23 cellular contexts compared by ENCODE assay signal in genomic region chr18:42306208-42306980, GRCh38.
DNase-seq lines count a peak whose midpoint lies in the region; ATAC-seq, FAIRE-seq and TF ChIP-seq lines count a peak whose summit lies in the region.
"Had no signal": no experiment of that assay in that cellular context is flagged by ENCODE, and none has a peak within 500 bp of the region (broad histone marks: within the 10 kb centered on the region; RNA-seq: fewer than 3 reads in every experiment).

No MANE protein-coding gene starts in this region.

- CTCF ChIA-PET in K562 (lab: Yijun Ruan, JAX; ENCODE audit: low intra/inter-chr PET ratio) = no interaction called here

- DNase-seq in DMS53 treated with DMSO at 0.1 percent for 48 hours (lab: John Stamatoyannopoulos, UW; ENCODE audit: unreplicated experiment) (peak; percentile 7), M059J (ENCODE audit: low read depth) (peak; percentile 4), K562 (ENCODE audit: extremely low read depth in 1 of 4, low spot score in 3 of 4) (no peak), iris pigment epithelial cell (ENCODE audit: low read depth) (peak; percentile 2), G401 (ENCODE audit: low spot score) (no peak), GM12891 (ENCODE audit: insufficient read length, low spot score) (no peak)
- DNase-seq: activated CD4-positive, alpha-beta T cell treated with anti-CD3 and anti-CD28 coated beads for 48 hours; activated naive CD4-positive, alpha-beta T cell treated with anti-CD3 and anti-CD28 coated beads, Interleukin-2, amount 10 ng/mL, durations not matched to agents 7 days and 5 days; amygdala; CD4-positive, CD25-positive, alpha-beta regulatory T cell; effector memory CD4-positive, alpha-beta T cell; H7; natural killer cell; NCI-H1105 treated with DMSO at 0.1 percent for 48 hours; NCI-H2029; NCI-H774; stimulated activated naive CD8-positive, alpha-beta T cell treated with anti-CD3 and anti-CD28 coated beads, Interleukin-15, Interleukin-2, amounts not matched to agents 100 U/mL and 50 U/mL, for 24 hours; uterus had no signal

- 0% methylated on average over 2 of the region's 2 CpGs for WGBS in K562 (ENCODE audit: insufficient coverage, low coverage, missing lambda C conversion rate)

- no peaks in the 10 kb centered on the region for H3K9me1 ChIP-seq in K562 (ENCODE audit: control insufficient read depth, insufficient read depth, low read length)

- H3K79me2 ChIP-seq in K562 (ENCODE audit: control insufficient read depth, insufficient read depth, low read length) = no peaks in the 10 kb centered on the region

- no peaks in the 10 kb centered on the region for H3K4me1 ChIP-seq in K562 (replicated peaks in 1 of 2; ENCODE audit: control insufficient read depth in 2 of 2, insufficient read depth in 2 of 2, low read length in 2 of 2)
- H3K4me1 ChIP-seq: uterus had no signal

- H3K36me3 ChIP-seq in K562 (ENCODE audit: control insufficient read depth, insufficient read depth, low read length) = no peaks in the 10 kb centered on the region
- H3K36me3 ChIP-seq: uterus had no signal

- no peak overlapping the region for H3K4me3 ChIP-seq in K562
- H3K4me3 ChIP-seq: coronary artery, uterus had no signal

- in situ Hi-C loops in K562 (cut with MboI) = no loop called here
- in situ Hi-C loops in G401 (cut with HindIII; ENCODE audit: low sequenced_read_pairs) = no loop called here

- no peak for TF ChIP-seq CTCF in K562 (IDR thresholded peaks at IDR 0.05 in 2 of 3, conservative IDR thresholded peaks at IDR 0.05 in 1 of 3; ENCODE audit: insufficient read depth in 2 of 3, low read depth in 1 of 3, low read length in 3 of 3)

- TF ChIP-seq RAD21 in K562 (CRISPR knock-in tag; conservative IDR thresholded peaks at IDR 0.05 in 1 of 2, IDR thresholded peaks at IDR 0.05 in 1 of 2) = no peak

- BruUV-seq in K562 (replicated peaks; lab: Mats Ljungman, UMichigan) = no TSS peak

- TF ChIP-seq EP300 in K562 (IDR thresholded peaks at IDR 0.05; ENCODE audit: low read length) = no peak

- H3K4me2 ChIP-seq in K562 (ENCODE audit: insufficient read depth, low read length) = no peak overlapping the region

- intact Hi-C loops in K562 (cut with micrococcal nuclease) = no loop called here

- ATAC-seq in K562 = no peak
- ATAC-seq in GM19397 (IDR thresholded peaks at IDR 0.05; ENCODE audit: unreplicated experiment) = no peak
- ATAC-seq: esophagus mucosa; natural killer cell; stimulated activated naive CD8-positive, alpha-beta T cell treated with anti-CD3 and anti-CD28 coated beads, Interleukin-15, Interleukin-2, amounts not matched to agents 100 U/mL and 50 U/mL, for 24 hours had no signal

- H3K27ac ChIP-seq in K562 (ENCODE audit: extremely low read depth, low read depth, low read length) = no peak overlapping the region
- H3K27ac ChIP-seq: coronary artery, uterus, WERI-Rb-1 had no signal

- no peaks in the 10 kb centered on the region for H4K20me1 ChIP-seq in K562 (replicated peaks; ENCODE audit: control insufficient read depth, insufficient read depth, low read length)

- no peaks in the 10 kb centered on the region for H3K9me3 ChIP-seq in K562 (replicated peaks; ENCODE audit: control insufficient read depth, insufficient read depth, low read depth, low read length)
- H3K9me3 ChIP-seq: uterus had no signal

- H2AFZ ChIP-seq in K562 (ENCODE audit: low read depth, low read length) = no peak overlapping the region

- TF ChIP-seq POLR2A in K562 (conservative IDR thresholded peaks at IDR 0.05) (no peak), GM12891 (IDR thresholded peaks at IDR 0.05; ENCODE audit: low read depth, low read length) (no peak)

- no peaks in the 10 kb centered on the region for H3K27me3 ChIP-seq in K562 (ENCODE audit: control insufficient read depth in 2 of 2, insufficient read depth in 2 of 2, low read length in 2 of 2)
- H3K27me3 ChIP-seq: uterus had no signal

- no peak overlapping the region for H3K9ac ChIP-seq in K562 (ENCODE audit: insufficient read depth in 1 of 2, low read depth in 2 of 2, low read length in 2 of 2)

- POLR2A ChIA-PET in K562 (lab: Yijun Ruan, JAX) = no interaction called here

- FAIRE-seq in K562 (lab: Jason Lieb, UNC) (no peak), GM12891 (lab: Jason Lieb, UNC) (no peak)
- FAIRE-seq: keratinocyte had no signal

TF ChIP-seq in K562, 482 proteins besides CTCF, POLR2A, EP300 and RAD21 (continues in another document):
- TF ChIP-seq, protein P1, sequence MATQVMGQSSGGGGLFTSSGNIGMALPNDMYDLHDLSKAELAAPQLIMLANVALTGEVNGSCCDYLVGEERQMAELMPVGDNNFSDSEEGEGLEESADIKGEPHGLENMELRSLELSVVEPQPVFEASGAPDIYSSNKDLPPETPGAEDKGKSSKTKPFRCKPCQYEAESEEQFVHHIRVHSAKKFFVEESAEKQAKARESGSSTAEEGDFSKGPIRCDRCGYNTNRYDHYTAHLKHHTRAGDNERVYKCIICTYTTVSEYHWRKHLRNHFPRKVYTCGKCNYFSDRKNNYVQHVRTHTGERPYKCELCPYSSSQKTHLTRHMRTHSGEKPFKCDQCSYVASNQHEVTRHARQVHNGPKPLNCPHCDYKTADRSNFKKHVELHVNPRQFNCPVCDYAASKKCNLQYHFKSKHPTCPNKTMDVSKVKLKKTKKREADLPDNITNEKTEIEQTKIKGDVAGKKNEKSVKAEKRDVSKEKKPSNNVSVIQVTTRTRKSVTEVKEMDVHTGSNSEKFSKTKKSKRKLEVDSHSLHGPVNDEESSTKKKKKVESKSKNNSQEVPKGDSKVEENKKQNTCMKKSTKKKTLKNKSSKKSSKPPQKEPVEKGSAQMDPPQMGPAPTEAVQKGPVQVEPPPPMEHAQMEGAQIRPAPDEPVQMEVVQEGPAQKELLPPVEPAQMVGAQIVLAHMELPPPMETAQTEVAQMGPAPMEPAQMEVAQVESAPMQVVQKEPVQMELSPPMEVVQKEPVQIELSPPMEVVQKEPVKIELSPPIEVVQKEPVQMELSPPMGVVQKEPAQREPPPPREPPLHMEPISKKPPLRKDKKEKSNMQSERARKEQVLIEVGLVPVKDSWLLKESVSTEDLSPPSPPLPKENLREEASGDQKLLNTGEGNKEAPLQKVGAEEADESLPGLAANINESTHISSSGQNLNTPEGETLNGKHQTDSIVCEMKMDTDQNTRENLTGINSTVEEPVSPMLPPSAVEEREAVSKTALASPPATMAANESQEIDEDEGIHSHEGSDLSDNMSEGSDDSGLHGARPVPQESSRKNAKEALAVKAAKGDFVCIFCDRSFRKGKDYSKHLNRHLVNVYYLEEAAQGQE (CRISPR knock-in tag; IDR thresholded peaks at IDR 0.05; ENCODE audit: low read depth) = no peak
- TF ChIP-seq ZSCAN32 (CRISPR knock-in tag; IDR thresholded peaks at IDR 0.05) (no peak), ZBED1 (IDR thresholded peaks at IDR 0.05) (no peak), ATF4 (CRISPR knock-in tag; IDR thresholded peaks at IDR 0.05) (peak; percentile 72), CEBPG (CRISPR knock-in tag; IDR thresholded peaks at IDR 0.05) (no peak), CEBPG (tag; conservative IDR thresholded peaks at IDR 0.05 in 1 of 2, IDR thresholded peaks at IDR 0.05 in 1 of 2) (peak; percentile 28 to 85; a peak in 2 of 4 replicates), WHSC1 (IDR thresholded peaks at IDR 0.05; ENCODE audit: low read length) (no peak)

TF ChIP-seq in GM12891, 5 proteins besides CTCF, POLR2A, EP300 and RAD21:
- TF ChIP-seq SPI1 (IDR thresholded peaks at IDR 0.05; ENCODE audit: low read depth, low read length) = no peak

Comparison
In these comparisons a context has a peak if more than half of its experiments do, and no peak if none do; other contexts are left out.
1. DNase-seq: peak in DMS53 treated with DMSO at 0.1 percent for 48 hours (single experiment), M059J (single experiment) and iris pigment epithelial cell (single experiment); none in K562 (0 of 4), G401 (single experiment) and GM12891 (single experiment).